ENCODE assay signal across 28 cellular contexts in the genomic region with DNA sequence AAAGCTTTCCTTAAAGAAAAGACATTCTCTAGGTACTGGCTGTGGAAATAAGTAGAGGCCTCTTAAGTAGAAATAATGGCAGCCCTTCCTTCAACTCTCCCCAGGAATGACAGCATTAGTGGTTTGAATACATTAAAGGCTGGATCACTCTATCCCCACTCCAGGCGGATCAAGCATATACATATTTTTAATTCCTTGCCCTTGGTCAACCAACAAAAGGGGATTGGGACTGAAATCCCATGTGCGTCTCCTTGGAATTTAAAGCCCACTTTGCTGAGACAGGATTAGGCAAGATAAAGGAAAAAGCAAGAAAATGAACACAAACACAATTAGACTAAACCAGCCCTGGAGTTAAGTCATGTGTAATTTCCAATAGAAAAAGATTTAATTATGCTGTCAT.
"Had no signal": no experiment of that assay in that cellular context is flagged by ENCODE, and none has a peak within 500 bp of the region (broad histone marks: within the 10 kb centered on the region; RNA-seq: fewer than 3 reads in every experiment).

No MANE protein-coding gene starts in this region.

- H3K27me3 ChIP-seq: colonic mucosa, foreskin keratinocyte, gastroesophageal sphincter, hepatocyte had no signal

- H3K4me2 ChIP-seq: hepatocyte had no signal

- ATAC-seq: effector memory CD8-positive, alpha-beta T cell; foreskin keratinocyte; gastroesophageal sphincter; heart left ventricle; left colon; left lobe of liver; lower lobe of right lung; mucosa of descending colon had no signal

- H3K4me1 Mint-ChIP-seq: endodermal cell, immature natural killer cell, mesothelial cell of epicardium had no signal

- H3K9me3 ChIP-seq: colonic mucosa, esophagus muscularis mucosa, gastroesophageal sphincter, heart left ventricle, left ventricle myocardium inferior, lower lobe of right lung, mucosa of descending colon had no signal

- H3K4me3 Mint-ChIP-seq: dendritic cell treated with granulocyte-macrophage colony-stimulating factor and Interleukin-4, amounts not matched to agents 40 ng/mL and 50 ng/mL, for 4 days; effector memory CD8-positive, alpha-beta T cell; endodermal cell; immature natural killer cell; mesothelial cell of epicardium; naive B cell had no signal

- FAIRE-seq: endometrium, frontal cortex, kidney had no signal

- H3K4me1 ChIP-seq: colonic mucosa, esophagus muscularis mucosa, foreskin keratinocyte, gastroesophageal sphincter, heart left ventricle, left ventricle myocardium inferior, lower lobe of right lung had no signal

- H3K27ac ChIP-seq: colonic mucosa, epithelial cell of prostate, esophagus muscularis mucosa, foreskin keratinocyte, gastroesophageal sphincter, heart left ventricle, hepatocyte, left ventricle myocardium inferior, lower lobe of right lung had no signal

- DNase-seq: colonic mucosa; cortex of kidney; effector CD8-positive, alpha-beta T cell; effector memory CD8-positive, alpha-beta T cell; endodermal cell; erythroblast; foreskin keratinocyte; heart left ventricle; hypothalamus; immature natural killer cell; islet precursor cell; kidney; kidney glomerular epithelial cell; left colon; left ventricle myocardium inferior; lower lobe of right lung; mesenchymal stem cell; mucosa of descending colon; naive B cell had no signal

- H3K36me3 Mint-ChIP-seq: immature natural killer cell, mesothelial cell of epicardium, naive B cell had no signal

- H3K27ac Mint-ChIP-seq: dendritic cell treated with granulocyte-macrophage colony-stimulating factor and Interleukin-4, amounts not matched to agents 40 ng/mL and 50 ng/mL, for 4 days; effector memory CD8-positive, alpha-beta T cell; endodermal cell; immature natural killer cell; mesothelial cell of epicardium; naive B cell had no signal

- H3K36me3 ChIP-seq: colonic mucosa, esophagus muscularis mucosa, gastroesophageal sphincter, heart left ventricle, left ventricle myocardium inferior, lower lobe of right lung had no signal

- H3K27me3 Mint-ChIP-seq: dendritic cell treated with granulocyte-macrophage colony-stimulating factor and Interleukin-4, amounts not matched to agents 40 ng/mL and 50 ng/mL, for 4 days; effector memory CD8-positive, alpha-beta T cell had no signal

- H2AFZ ChIP-seq: hepatocyte had no signal

- H3K79me2 ChIP-seq: hepatocyte had no signal

- H3K4me3 ChIP-seq: colonic mucosa, esophagus muscularis mucosa, gastroesophageal sphincter, heart left ventricle, hepatocyte, left ventricle myocardium inferior, lower lobe of right lung, mucosa of descending colon had no signal

- H3K9me3 Mint-ChIP-seq: effector memory CD8-positive, alpha-beta T cell; immature natural killer cell had no signal
